ENCODE assay signal across 8 cellular contexts in genomic region chr10:119517235-119518141, GRCh38. TPM values are rescaled to one million over a fixed set of nuclear protein-coding genes. Genes with fewer than 3 reads are reported as not detected.
DNase-seq lines count a peak whose midpoint lies in the region; ATAC-seq and TF ChIP-seq lines count a peak whose summit lies in the region.

No MANE protein-coding gene starts in this region.

- peaks cover 28% of the 10 kb centered on the region for H3K36me3 ChIP-seq in CD4-positive, CD25-positive, alpha-beta regulatory T cell (ENCODE audit: control insufficient read depth, insufficient read depth, low read length)
- H3K36me3 ChIP-seq in gastroesophageal sphincter = peaks cover 0 to 43% of the 10 kb centered on the region in 2 donors

- H3K9me3 ChIP-seq in CD4-positive, CD25-positive, alpha-beta regulatory T cell (ENCODE audit: control insufficient read depth in 2 of 2, low read length in 2 of 2) = no peaks in the 10 kb centered on the region
- H3K9me3 ChIP-seq in gastroesophageal sphincter = no peaks in the 10 kb centered on the region

- peak; percentile 42 to 52 for ATAC-seq in CD4-positive, CD25-positive, alpha-beta regulatory T cell (ENCODE audit: low read depth in 2 of 2)
- ATAC-seq in HG03571 (IDR thresholded peaks at IDR 0.05; ENCODE audit: unreplicated experiment) (peak; percentile 46), activated B cell treated with CpG ODN at 0.5 μM for 24 hours (ENCODE audit: low read depth) (peak; percentile 71), gastroesophageal sphincter (no peak)

- 60 to 80% methylated on average over 6 to 13 of the region's 21 CpGs for WGBS in gastroesophageal sphincter (ENCODE audit: low coverage in 1 of 2), 2 donors

- H3K4me3 Mint-ChIP-seq in CD4-positive, CD25-positive, alpha-beta regulatory T cell = peak overlapping the region; percentile 29 to 87 (median 80)
- peak overlapping the region; percentile 67 for H3K4me3 Mint-ChIP-seq in activated B cell treated with CpG ODN at 0.5 μM for 24 hours

- no peaks in the 10 kb centered on the region for H3K9me3 Mint-ChIP-seq in CD4-positive, CD25-positive, alpha-beta regulatory T cell
- no peaks in the 10 kb centered on the region for H3K9me3 Mint-ChIP-seq in activated B cell treated with CpG ODN at 0.5 μM for 24 hours

- H3K4me1 Mint-ChIP-seq in CD4-positive, CD25-positive, alpha-beta regulatory T cell = peaks cover 5 to 52% (median 26%) of the 10 kb centered on the region in 4 donors
- peaks cover 34% of the 10 kb centered on the region for H3K4me1 Mint-ChIP-seq in activated B cell treated with CpG ODN at 0.5 μM for 24 hours

- POLR2A ChIA-PET in activated B cell treated with CpG ODN at 0.5 μM for 24 hours (lab: Charles Lee) = interaction anchor here (0.8 to 3.1 kb wide), 15 partner anchors 13 to 437 kb away, joined by 3 to 36 read pairs (median 6); partner anchors contain the start of genes EIF3A, RGS10, SEC23IP and TIAL1

- TF ChIP-seq CTCF in GM20000 (IDR thresholded peaks at IDR 0.05; ENCODE audit: extremely low read depth, missing control alignments) = no peak
- no peak for TF ChIP-seq CTCF in activated B cell treated with CpG ODN at 0.5 μM for 24 hours (IDR thresholded peaks at IDR 0.05)
- no peak for TF ChIP-seq CTCF in gastroesophageal sphincter (IDR thresholded peaks at IDR 0.05)

- TF ChIP-seq POLR2A in erythroblast (IDR thresholded peaks at IDR 0.05; ENCODE audit: low read length) = no peak
- TF ChIP-seq POLR2A in gastroesophageal sphincter (IDR thresholded peaks at IDR 0.05) = no peak

- H3K4me1 ChIP-seq in CD4-positive, CD25-positive, alpha-beta regulatory T cell (ENCODE audit: control insufficient read depth, insufficient read depth, low read length, poor library complexity, severe bottlenecking) = peaks cover 34% of the 10 kb centered on the region
- no peaks in the 10 kb centered on the region for H3K4me1 ChIP-seq in gastroesophageal sphincter

- no peaks in the 10 kb centered on the region for H3K27me3 Mint-ChIP-seq in CD4-positive, CD25-positive, alpha-beta regulatory T cell
- H3K27me3 Mint-ChIP-seq in activated B cell treated with CpG ODN at 0.5 μM for 24 hours = no peaks in the 10 kb centered on the region

- peak overlapping the region; percentile 64 for H3K4me3 ChIP-seq in CD4-positive, CD25-positive, alpha-beta regulatory T cell (ENCODE audit: low read depth, low read length)
- no peak overlapping the region for H3K4me3 ChIP-seq in gastroesophageal sphincter

- H3K36me3 Mint-ChIP-seq in CD4-positive, CD25-positive, alpha-beta regulatory T cell = peaks cover 16% of the 10 kb centered on the region
- peaks cover 18% of the 10 kb centered on the region for H3K36me3 Mint-ChIP-seq in activated B cell treated with CpG ODN at 0.5 μM for 24 hours (ENCODE audit: low read depth)

- peak; percentile 22 to 65 (median 40) for DNase-seq in CD4-positive, CD25-positive, alpha-beta regulatory T cell
- DNase-seq in GM20000 (ENCODE audit: low spot score) = peak; percentile 68
- peak; percentile 59 for DNase-seq in activated B cell treated with CpG ODN at 0.5 μM for 24 hours
- peak; percentile 58 to 66 for DNase-seq in erythroblast (lab: John Stamatoyannopoulos, UW)
- peak; percentile 79 for DNase-seq in stimulated activated CD4-positive, alpha-beta T cell treated with anti-CD3 and anti-CD28 coated beads, Interleukin-15, amount 100 ng/mL, for 24 hours
- no peak for DNase-seq in LoVo (ENCODE audit: low spot score)

- intact Hi-C loops in activated B cell treated with CpG ODN at 0.5 μM for 24 hours (cut with micrococcal nuclease) = loop anchor here (1.0 to 5.0 kb wide), 7 partner anchors 15 to 339 kb away; partner anchors contain the start of gene PRDX3

- peak overlapping the region; percentile 85 for H3K27ac ChIP-seq in CD4-positive, CD25-positive, alpha-beta regulatory T cell (ENCODE audit: insufficient read depth, low read length, poor library complexity, severe bottlenecking)
- H3K27ac ChIP-seq in gastroesophageal sphincter = peak overlapping the region in 2 of 4 donors; percentile 24

- H3K27ac Mint-ChIP-seq in CD4-positive, CD25-positive, alpha-beta regulatory T cell = peak overlapping the region; percentile 94 to 98 (median 97)
- peak overlapping the region; percentile 94 for H3K27ac Mint-ChIP-seq in activated B cell treated with CpG ODN at 0.5 μM for 24 hours

- CTCF ChIA-PET in activated B cell treated with CpG ODN at 0.5 μM for 24 hours (lab: Charles Lee) = interaction anchor here (0.7 to 1.8 kb wide), 6 partner anchors 9 to 311 kb away, joined by 3 to 14 read pairs (median 4); partner anchors contain the start of genes GRK5 and RGS10

- no peak for TF ChIP-seq EP300 in gastroesophageal sphincter (IDR thresholded peaks at IDR 0.05)

- H3K27me3 ChIP-seq in CD4-positive, CD25-positive, alpha-beta regulatory T cell (ENCODE audit: control insufficient read depth, insufficient read depth, low read length) = no peaks in the 10 kb centered on the region
- H3K27me3 ChIP-seq in gastroesophageal sphincter = no peaks in the 10 kb centered on the region

RNA-seq across cellular contexts. Expression of gene RGS10, which starts 25.0 kb away (rescaled TPM):
- total RNA-seq in CD4-positive, CD25-positive, alpha-beta regulatory T cell = 85.7 TPM
- 100 to 1,000 TPM; 165 to 188 (median 183) TPM for polyA plus RNA-seq in CD4-positive, CD25-positive, alpha-beta regulatory T cell
- total RNA-seq in activated B cell treated with CpG ODN at 0.5 μM for 24 hours (53.5 and 56.6 TPM in 2 replicates), gastroesophageal sphincter (10 to 100 TPM; 18.1 to 48.5 (median 33.4) TPM)
